19 cellular contexts compared by ENCODE assay signal in the genomic region with DNA sequence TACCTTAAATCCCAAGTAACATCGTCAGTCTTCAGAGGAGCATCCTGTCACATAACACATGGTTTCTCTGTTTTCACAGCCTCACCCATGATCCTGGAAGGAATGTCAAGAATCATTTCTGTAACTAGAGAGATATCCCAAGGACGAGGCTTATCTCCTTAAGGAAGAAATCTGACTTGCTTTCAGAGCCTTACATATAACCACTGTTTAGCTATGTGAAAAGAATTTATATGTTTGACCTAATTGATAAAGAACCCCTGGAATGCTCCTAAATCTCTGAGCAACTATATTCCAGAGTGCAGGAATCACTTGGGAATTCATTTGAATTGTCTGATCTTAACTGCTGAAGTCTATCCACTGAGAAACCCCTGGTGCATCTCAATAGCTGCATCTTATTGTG.
DNase-seq lines count a peak whose midpoint lies in the region; ATAC-seq and FAIRE-seq lines count a peak whose summit lies in the region.
"Had no signal": no experiment of that assay in that cellular context is flagged by ENCODE, and none has a peak within 500 bp of the region (broad histone marks: within the 10 kb centered on the region; RNA-seq: fewer than 3 reads in every experiment).

No MANE protein-coding gene starts in this region.

- H3K36me3 ChIP-seq in small intestine (ENCODE audit: control insufficient read depth in 2 of 2, insufficient read depth in 2 of 2, low read length in 2 of 2), result no peaks in the 10 kb centered on the region
- H3K36me3 ChIP-seq: brain microvascular endothelial cell had no signal

- no peak overlapping the region for H3K4me3 ChIP-seq in small intestine (ENCODE audit: low read depth in 1 of 2, low read length in 2 of 2)

- peaks cover 0 to 4% of the 10 kb centered on the region in 2 donors for H3K4me1 ChIP-seq in small intestine (ENCODE audit: control insufficient read depth in 2 of 2, insufficient read depth in 1 of 2, low read depth in 1 of 2, low read length in 1 of 2)

- in situ Hi-C loops in G401 (cut with HindIII; ENCODE audit: low sequenced_read_pairs), result no loop called here

- no peak for ATAC-seq in HG03139 (IDR thresholded peaks at IDR 0.05; ENCODE audit: unreplicated experiment)
- ATAC-seq: Panc1 had no signal

- DNase-seq in HS-27A (ENCODE audit: low read depth), result peak; percentile 62
- peak; percentile 22 for DNase-seq in kidney glomerular epithelial cell (lab: John Stamatoyannopoulos, UW)
- peak; percentile 22 for DNase-seq in small intestine
- DNase-seq in G401 (ENCODE audit: low spot score), result no peak
- DNase-seq in DMS153 treated with DMSO at 0.1 percent for 48 hours (lab: John Stamatoyannopoulos, UW; ENCODE audit: unreplicated experiment), result no peak
- no peak for DNase-seq in globus pallidus (ENCODE audit: low spot score)
- DNase-seq: activated CD4-positive, alpha-beta T cell treated with anti-CD3 and anti-CD28 coated beads, Interleukin-2, amount 10 ng/mL, durations not matched to agents 24 days and 14 days; activated gamma-delta T cell; activated T-cell treated with anti-CD3 and anti-CD28 coated beads, Interleukin-2, amount 50 U/mL, for 24 hours; effector CD4-positive, alpha-beta T cell; foreskin melanocyte; NK-92 treated with Interleukin-12 subunit alpha and Interleukin-12 subunit beta, amount 100 ng/mL, for 24 hours; SIG-M5 had no signal

- no peak for FAIRE-seq in small intestine (lab: Jason Lieb, UNC)
- FAIRE-seq: D721Med had no signal

- H3K27me3 ChIP-seq in small intestine (ENCODE audit: control insufficient read depth in 2 of 2, insufficient read depth in 2 of 2, low read length in 2 of 2), result peaks cover 0 to 2% of the 10 kb centered on the region in 2 donors
- H3K27me3 ChIP-seq: brain microvascular endothelial cell had no signal

- H3K27ac ChIP-seq in cingulate gyrus (ENCODE audit: low read depth, low read length), result peak overlapping the region; percentile 12
- H3K27ac ChIP-seq in small intestine (ENCODE audit: low read depth in 1 of 2, low read length in 1 of 2), result no peak overlapping the region
- H3K27ac ChIP-seq: brain microvascular endothelial cell, epithelial cell of prostate had no signal

- H3K9me3 ChIP-seq in small intestine (ENCODE audit: control insufficient read depth, low read depth), result no peaks in the 10 kb centered on the region

- WGBS in small intestine, 3 donors, result 40 to 66% (median 41%) methylated on average over 2 of the region's 2 CpGs

Comparison
In these comparisons a context has a peak if more than half of its experiments do, and no peak if none do; other contexts are left out.
1. DNase-seq: peak in HS-27A (single experiment), kidney glomerular epithelial cell (single experiment) and small intestine (single experiment); none in G401 (single experiment), DMS153 treated with DMSO at 0.1 percent for 48 hours (single experiment) and globus pallidus (single experiment).